8 cellular contexts compared by ENCODE assay signal in genomic region chr14:35365130-35366047, GRCh38. TPM values are rescaled to one million over a fixed set of nuclear protein-coding genes. Genes with fewer than 3 reads are reported as not detected.
DNase-seq lines count a peak whose midpoint lies in the region; ATAC-seq, FAIRE-seq and TF ChIP-seq lines count a peak whose summit lies in the region.

No MANE protein-coding gene starts in this region.

- DNase-seq in A549 (ENCODE audit: low read depth in 1 of 2, low spot score in 1 of 2) (peak; percentile 75 to 77), UCSD-AML1 (lab: John Stamatoyannopoulos, UW; ENCODE audit: unreplicated experiment) (peak; percentile 73), NCI-H748 (lab: John Stamatoyannopoulos, UW; ENCODE audit: unreplicated experiment) (no peak)
- peak; percentile 15 for DNase-seq in stimulated activated CD8-positive, alpha-beta memory T cell treated with anti-CD3 and anti-CD28 coated beads, Interleukin-15, amount 100 ng/mL, for 1 hour (ENCODE audit: low read depth)

- H3K9me3 ChIP-seq in A549 = no peaks in the 10 kb centered on the region
- no peaks in the 10 kb centered on the region for H3K9me3 ChIP-seq in liver (ENCODE audit: control insufficient read depth in 4 of 4, low read length in 3 of 4)

- WGBS in A549 (ENCODE audit: missing lambda C conversion rate) = 28% methylated on average over 13 of the region's 13 CpGs
- WGBS in liver = 74% methylated on average over 13 of the region's 13 CpGs

- peaks cover 4% of the 10 kb centered on the region for H3K27me3 Mint-ChIP-seq in brain

- H3K27ac ChIP-seq in A549 = peak overlapping the region; percentile 74 to 86
- peak overlapping the region; percentile 58 to 62 for H3K27ac ChIP-seq in liver (ENCODE audit: low read depth in 1 of 2, low read length in 2 of 2)

- H3K4me2 ChIP-seq in A549 = peak overlapping the region; percentile 56

- H3K4me1 Mint-ChIP-seq in brain = peaks cover 35% of the 10 kb centered on the region

- H3K4me1 ChIP-seq in A549 = peaks cover 55% of the 10 kb centered on the region
- H3K4me1 ChIP-seq in liver (ENCODE audit: control insufficient read depth in 4 of 4, insufficient read depth in 4 of 4, low read length in 3 of 4) = peaks cover 3 to 10% (median 6%) of the 10 kb centered on the region in 4 donors

- TF ChIP-seq POLR2A in A549 (IDR thresholded peaks at IDR 0.05; ENCODE audit: low read length) = no peak

- TF ChIP-seq RAD21 in A549 (conservative IDR thresholded peaks at IDR 0.05 in 1 of 2, IDR thresholded peaks at IDR 0.05 in 1 of 2) = no peak
- peak in 1 of 2 donors; percentile 5 for TF ChIP-seq RAD21 in liver (IDR thresholded peaks at IDR 0.05)

- no peaks in the 10 kb centered on the region for H3K27me3 ChIP-seq in liver (ENCODE audit: control insufficient read depth in 4 of 4, insufficient read depth in 4 of 4, low read length in 3 of 4)

- H3K9me3 Mint-ChIP-seq in brain = no peaks in the 10 kb centered on the region

- H3K9ac ChIP-seq in liver (ENCODE audit: low read depth in 1 of 2, low read length in 2 of 2) = no peak overlapping the region

- TF ChIP-seq CTCF in A549 (IDR thresholded peaks at IDR 0.05) (no peak), brain (conservative IDR thresholded peaks at IDR 0.05) (no peak), liver (IDR thresholded peaks at IDR 0.05; ENCODE audit: low read depth, low read length, missing input control) (no peak)

- POLR2A ChIA-PET in A549 (lab: Yijun Ruan, JAX) = interaction anchor here (1.2 to 1.5 kb wide), 4 partner anchors 9 to 73 kb away, joined by 3 to 7 read pairs (median 4); partner anchors contain the start of genes NFKBIA and PSMA6

- TF ChIP-seq EP300 in A549 (IDR thresholded peaks at IDR 0.05) = no peak

- H3K36me3 ChIP-seq in liver (ENCODE audit: control insufficient read depth in 4 of 4, insufficient read depth in 3 of 4, low read depth in 1 of 4, low read length in 3 of 4) = no peaks in the 10 kb centered on the region

- ATAC-seq in A549 (peak; percentile 75 to 80), HG02870 (IDR thresholded peaks at IDR 0.05; ENCODE audit: unreplicated experiment) (peak; percentile 39), GM21786 (IDR thresholded peaks at IDR 0.05; ENCODE audit: unreplicated experiment) (no peak)

- H3K4me3 Mint-ChIP-seq in brain = no peak overlapping the region

- FAIRE-seq in A549 (lab: Jason Lieb, UNC) = no peak

- H3K4me3 ChIP-seq in A549 = no peak overlapping the region
- H3K4me3 ChIP-seq in liver (ENCODE audit: low read depth in 1 of 3, low read length in 3 of 3) = no peak overlapping the region

- H3K36me3 Mint-ChIP-seq in brain = no peaks in the 10 kb centered on the region

- CTCF ChIA-PET in A549 (lab: Yijun Ruan, JAX) = interaction anchor here (0.6 to 1.4 kb wide), 5 partner anchors 9 to 136 kb away, joined by 3 to 5 read pairs (median 3); no protein-coding TSS in a partner anchor

- peak overlapping the region in 4 of 5 experiments; percentile 78 to 90 (median 80) for H3K27ac Mint-ChIP-seq in brain

TF ChIP-seq in A549, 52 proteins besides CTCF, POLR2A, EP300 and RAD21:
- 0 out of 2 replicates have a peak, but pooled peaks have one; percentile 28 for TF ChIP-seq FOSL2 (IDR thresholded peaks at IDR 0.05)
- TF ChIP-seq FOSL2 (CRISPR knock-in tag; IDR thresholded peaks at IDR 0.05) = peak; percentile 91
- TF ChIP-seq MAFK (IDR thresholded peaks at IDR 0.05; ENCODE audit: partially characterized antibody) = peak; percentile 96
- TF ChIP-seq, protein P1, sequence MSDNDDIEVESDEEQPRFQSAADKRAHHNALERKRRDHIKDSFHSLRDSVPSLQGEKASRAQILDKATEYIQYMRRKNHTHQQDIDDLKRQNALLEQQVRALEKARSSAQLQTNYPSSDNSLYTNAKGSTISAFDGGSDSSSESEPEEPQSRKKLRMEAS (IDR thresholded peaks at IDR 0.05) = peak; percentile 82
- TF ChIP-seq CEBPB (IDR thresholded peaks at IDR 0.05) = no peak
- TF ChIP-seq JUNB (IDR thresholded peaks at IDR 0.05) = peak; percentile 35; the same call in 1 of the 2 replicates
- TF ChIP-seq, protein P2, sequence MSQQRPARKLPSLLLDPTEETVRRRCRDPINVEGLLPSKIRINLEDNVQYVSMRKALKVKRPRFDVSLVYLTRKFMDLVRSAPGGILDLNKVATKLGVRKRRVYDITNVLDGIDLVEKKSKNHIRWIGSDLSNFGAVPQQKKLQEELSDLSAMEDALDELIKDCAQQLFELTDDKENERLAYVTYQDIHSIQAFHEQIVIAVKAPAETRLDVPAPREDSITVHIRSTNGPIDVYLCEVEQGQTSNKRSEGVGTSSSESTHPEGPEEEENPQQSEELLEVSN (IDR thresholded peaks at IDR 0.05; ENCODE audit: borderline replicate concordance, low read depth) = peak; percentile 83
- TF ChIP-seq, protein P3, sequence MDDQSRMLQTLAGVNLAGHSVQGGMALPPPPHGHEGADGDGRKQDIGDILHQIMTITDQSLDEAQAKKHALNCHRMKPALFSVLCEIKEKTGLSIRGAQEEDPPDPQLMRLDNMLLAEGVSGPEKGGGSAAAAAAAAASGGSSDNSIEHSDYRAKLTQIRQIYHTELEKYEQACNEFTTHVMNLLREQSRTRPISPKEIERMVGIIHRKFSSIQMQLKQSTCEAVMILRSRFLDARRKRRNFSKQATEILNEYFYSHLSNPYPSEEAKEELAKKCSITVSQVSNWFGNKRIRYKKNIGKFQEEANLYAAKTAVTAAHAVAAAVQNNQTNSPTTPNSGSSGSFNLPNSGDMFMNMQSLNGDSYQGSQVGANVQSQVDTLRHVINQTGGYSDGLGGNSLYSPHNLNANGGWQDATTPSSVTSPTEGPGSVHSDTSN (IDR thresholded peaks at IDR 0.05) = no peak

TF ChIP-seq in liver, 16 proteins besides CTCF, POLR2A, EP300 and RAD21:
- TF ChIP-seq JUND (IDR thresholded peaks at IDR 0.05) (peak; percentile 39 to 58), NR2F2 (IDR thresholded peaks at IDR 0.05) (peak; percentile 52), HNF4G (IDR thresholded peaks at IDR 0.05) (no peak)

RNA-seq across cellular contexts. Expression of gene NFKBIA, which starts 39.2 kb away (rescaled TPM):
- polyA plus RNA-seq in A549 (2011; rRNA removed) (65.0 and 102 TPM in 2 replicates), A549 (2017; fragmentation: RNase III; extraction: RNeasy Plus Mini Kit Qiagen cat#74134 plus additional on column Dnase treatment) (101 to 115 TPM (median 103 TPM) in 3 replicates), brain (ENCODE audit: insufficient read depth, low read depth, low replicate concordance) (50.4 TPM), liver (100 to 1,000 TPM in 1 of 2 donors, 10 to 100 TPM in 1; 52.9 to 204 TPM)
- 239 and 266 TPM in 2 replicates for polyA plus RNA-seq in A549 (2012; cell fraction: cytosol; rRNA removed)
- polyA plus RNA-seq in A549 (2012; cell fraction: nucleus; rRNA removed) = 490 and 573 TPM in 2 replicates
- 335 and 379 TPM in 2 replicates for polyA minus RNA-seq in A549 (2011; rRNA and poly(A)+ RNA removed)
- 100 to 1,000 TPM in 1 of 2 donors, 10 to 100 TPM in 1; 46.9 to 120 TPM for total RNA-seq in liver
